Comparison of ENCODE assay signal across 11 cellular contexts in genomic region chr3:141406265-141406664, GRCh38. TPM values are rescaled to one million over a fixed set of nuclear protein-coding genes. Genes with fewer than 3 reads are reported as not detected.
A peak's percentile ranks its signal among the peaks of the same experiment; 100 is the strongest.
DNase-seq lines count a peak whose midpoint lies in the region; ATAC-seq, FAIRE-seq and TF ChIP-seq lines count a peak whose summit lies in the region.
"Had no signal": no experiment of that assay in that cellular context is flagged by ENCODE, and none has a peak within 500 bp of the region (broad histone marks: within the 10 kb centered on the region; RNA-seq: fewer than 3 reads in every experiment).

No MANE protein-coding gene starts in this region.

- peak overlapping the region; percentile 26 to 96 for H3K4me3 Mint-ChIP-seq in effector memory CD8-positive, alpha-beta T cell
- H3K4me3 Mint-ChIP-seq in WTC11 = no peak overlapping the region
- H3K4me3 Mint-ChIP-seq: endodermal cell had no signal

- H3K4me3 ChIP-seq in right cardiac atrium (ENCODE audit: low read length) (no peak overlapping the region), pancreas (no peak overlapping the region)

- peaks cover 48 to 67% of the 10 kb centered on the region in 2 donors for H3K4me1 Mint-ChIP-seq in effector memory CD8-positive, alpha-beta T cell (ENCODE audit: low read depth in 2 of 2)
- peaks cover 20% of the 10 kb centered on the region for H3K4me1 Mint-ChIP-seq in WTC11

- no peaks in the 10 kb centered on the region for H3K9me3 ChIP-seq in right cardiac atrium (ENCODE audit: control insufficient read depth, low read length)
- no peaks in the 10 kb centered on the region for H3K9me3 ChIP-seq in pancreas

- H3K9me3 Mint-ChIP-seq in effector memory CD8-positive, alpha-beta T cell = no peaks in the 10 kb centered on the region
- no peaks in the 10 kb centered on the region for H3K9me3 Mint-ChIP-seq in WTC11
- H3K9me3 Mint-ChIP-seq: endodermal cell had no signal

- H3K27ac Mint-ChIP-seq in effector memory CD8-positive, alpha-beta T cell = peak overlapping the region; percentile 52 to 99
- no peak overlapping the region for H3K27ac Mint-ChIP-seq in WTC11
- H3K27ac Mint-ChIP-seq: endodermal cell had no signal

- H3K36me3 ChIP-seq in pancreas = peaks cover 0 to 26% (median 0%) of the 10 kb centered on the region in 3 donors

- CTCF ChIA-PET in WTC11 (lab: Charles Lee) = interaction anchor here (0.7 to 1.5 kb wide), 3 partner anchors 11 to 46 kb away, joined by 3 to 6 read pairs (median 3); no protein-coding TSS in a partner anchor

- H3K4me1 ChIP-seq in right cardiac atrium (ENCODE audit: control insufficient read depth, insufficient read depth, low read length) (peaks cover 31% of the 10 kb centered on the region), pancreas (peaks cover 33 to 49% (median 44%) of the 10 kb centered on the region in 3 donors)

- H3K27me3 Mint-ChIP-seq in effector memory CD8-positive, alpha-beta T cell = no peaks in the 10 kb centered on the region
- H3K27me3 Mint-ChIP-seq in WTC11 (ENCODE audit: low read depth) = peaks cover 53% of the 10 kb centered on the region

- intact Hi-C loops in right cardiac atrium (cut with DNase I) (no loop called here), cardiac septum (cut with DNase I) (no loop called here), pancreas (cut with DNase I) (no loop called here)

- H3K27ac ChIP-seq in right cardiac atrium (ENCODE audit: low read length) = peak overlapping the region; percentile 82
- peak overlapping the region in 3 of 4 donors; percentile 3 to 39 (median 17) for H3K27ac ChIP-seq in pancreas

- 97% methylated on average over 2 of the region's 2 CpGs for WGBS in right cardiac atrium
- WGBS in pancreas, 2 donors = 92 to 100% methylated on average over 2 of the region's 2 CpGs

- TF ChIP-seq CTCF in pancreas (IDR thresholded peaks at IDR 0.05) (no peak), WTC11 (IDR thresholded peaks at IDR 0.05) (no peak)

- POLR2A ChIA-PET in WTC11 (lab: Charles Lee) = no interaction called here

- DNase-seq in right cardiac atrium = no peak
- no peak for DNase-seq in cardiac septum (ENCODE audit: low spot score)
- DNase-seq in effector memory CD8-positive, alpha-beta T cell = no peak
- no peak for DNase-seq in pancreas
- DNase-seq in stimulated activated CD4-positive, alpha-beta T cell treated with anti-CD3 and anti-CD28 coated beads, Interleukin-4, amount 100 ng/mL, for 1 hour = no peak
- DNase-seq in WTC11 (ENCODE audit: low spot score) = no peak
- DNase-seq in activated naive CD4-positive, alpha-beta T cell treated with anti-CD3 and anti-CD28 coated beads, Interleukin-2, amount 50 U/mL, for 16 hours = no peak
- DNase-seq: endodermal cell, MV-4-11, T-helper 9 cell had no signal

- FAIRE-seq in pancreas (lab: Jason Lieb, UNC) = no peak

- H3K36me3 Mint-ChIP-seq in effector memory CD8-positive, alpha-beta T cell (ENCODE audit: insufficient read depth) = peaks cover 47% of the 10 kb centered on the region
- no peaks in the 10 kb centered on the region; the same call in 1 of the 2 replicates for H3K36me3 Mint-ChIP-seq in WTC11

- ATAC-seq in right cardiac atrium (no peak), pancreas (no peak), WTC11 (no peak), HG03571 (IDR thresholded peaks at IDR 0.05; ENCODE audit: unreplicated experiment) (no peak)
- ATAC-seq in effector memory CD8-positive, alpha-beta T cell (replicated peaks) = no peak

- no peaks in the 10 kb centered on the region for H3K27me3 ChIP-seq in right cardiac atrium (ENCODE audit: control insufficient read depth, insufficient read depth)
- H3K27me3 ChIP-seq in pancreas = no peaks in the 10 kb centered on the region

TF ChIP-seq in WTC11, 78 proteins besides CTCF, POLR2A, EP300 and RAD21:
- no peak for TF ChIP-seq MLX (CRISPR knock-in tag; IDR thresholded peaks at IDR 0.05)
- TF ChIP-seq E2F1 (CRISPR knock-in tag; IDR thresholded peaks at IDR 0.05) = no peak
- TF ChIP-seq GTF2I (CRISPR knock-in tag; conservative IDR thresholded peaks at IDR 0.05) = no peak
- TF ChIP-seq ZNF423 (CRISPR knock-in tag; IDR thresholded peaks at IDR 0.05) = no peak
- TF ChIP-seq CREM (CRISPR knock-in tag; IDR thresholded peaks at IDR 0.05) = no peak
- no peak for TF ChIP-seq EMX1 (CRISPR knock-in tag; IDR thresholded peaks at IDR 0.05)
- no peak for TF ChIP-seq HMGXB4 (CRISPR knock-in tag; IDR thresholded peaks at IDR 0.05)
- TF ChIP-seq ZBTB43 (CRISPR knock-in tag; IDR thresholded peaks at IDR 0.05) = no peak
- no peak for TF ChIP-seq IRF1 (CRISPR knock-in tag; IDR thresholded peaks at IDR 0.05)
- no peak for TF ChIP-seq ETV6 (CRISPR knock-in tag; IDR thresholded peaks at IDR 0.05)
- no peak for TF ChIP-seq NR1H2 (CRISPR knock-in tag; IDR thresholded peaks at IDR 0.05)
- TF ChIP-seq ZNF317 (CRISPR knock-in tag; IDR thresholded peaks at IDR 0.05; ENCODE audit: borderline replicate concordance, low read depth) = no peak

RNA-seq across cellular contexts. Expression of gene ZBTB38, which starts 38.0 kb away (rescaled TPM):
- total RNA-seq in right cardiac atrium (10 to 100 TPM; 68.6 to 76.9 (median 73.6) TPM), cardiac septum (119 TPM), pancreas (10 to 100 TPM; 29.4 to 46.8 (median 31.7) TPM), WTC11 (2021) (10.5 to 12.3 TPM (median 11.6 TPM) in 3 replicates)
- polyA plus RNA-seq in right cardiac atrium (14.6 TPM), pancreas (10 to 100 TPM in 1 of 2 donors, 1 to 10 TPM in 1; 5.7 to 11.2 TPM)
